ENCODE assay signal across 3 cellular contexts in the genomic region with DNA sequence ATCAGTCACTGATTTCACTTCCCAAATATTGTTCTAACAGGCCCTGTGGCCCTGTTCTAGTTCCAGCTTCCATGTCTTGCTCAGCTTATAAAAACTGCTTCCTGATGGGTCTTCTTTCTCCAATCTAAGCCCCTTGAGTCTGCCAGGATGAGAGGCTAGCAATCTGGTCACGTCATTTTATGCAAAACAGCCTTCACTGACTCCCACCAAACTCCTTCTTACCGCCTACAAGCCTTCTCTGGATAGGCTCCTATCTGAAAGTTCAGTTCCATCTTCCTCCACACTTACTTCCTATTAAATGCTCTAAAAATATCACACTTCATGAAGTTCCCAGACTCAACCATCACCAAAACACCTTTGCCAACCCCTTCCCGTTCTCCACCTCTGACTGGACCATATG.
A peak's percentile ranks its signal among the peaks of the same experiment; 100 is the strongest.
TF ChIP-seq lines count a peak whose summit lies in the region.

No MANE protein-coding gene starts in this region.

TF ChIP-seq in HepG2, 621 proteins besides CTCF, POLR2A, EP300 and RAD21 (continues in another document):
- TF ChIP-seq EHMT2 (IDR thresholded peaks at IDR 0.05; ENCODE audit: borderline replicate concordance, low read depth, low read length) (no peak), RARA (CRISPR knock-in tag; IDR thresholded peaks at IDR 0.05) (no peak), ZNF546 (CRISPR knock-in tag; conservative IDR thresholded peaks at IDR 0.05) (no peak), NFIB (CRISPR knock-in tag; IDR thresholded peaks at IDR 0.05; ENCODE audit: borderline replicate concordance) (no peak), MTA1 (CRISPR knock-in tag; IDR thresholded peaks at IDR 0.05; ENCODE audit: borderline replicate concordance) (no peak), ZSCAN21 (CRISPR knock-in tag; IDR thresholded peaks at IDR 0.05; ENCODE audit: borderline replicate concordance) (no peak), ZNF333 (CRISPR knock-in tag; IDR thresholded peaks at IDR 0.05; ENCODE audit: borderline replicate concordance) (no peak), ZNF484 (CRISPR knock-in tag; IDR thresholded peaks at IDR 0.05; ENCODE audit: borderline replicate concordance, low read depth) (no peak), ZBTB49 (CRISPR knock-in tag; IDR thresholded peaks at IDR 0.05; ENCODE audit: borderline replicate concordance) (no peak), ZBTB1 (CRISPR knock-in tag; IDR thresholded peaks at IDR 0.05; ENCODE audit: borderline replicate concordance) (no peak), POLR2AphosphoS5 (IDR thresholded peaks at IDR 0.05; ENCODE audit: low read depth, low read length) (peak; percentile 36; the same call in 1 of the 2 replicates)
- TF ChIP-seq, protein P1, sequence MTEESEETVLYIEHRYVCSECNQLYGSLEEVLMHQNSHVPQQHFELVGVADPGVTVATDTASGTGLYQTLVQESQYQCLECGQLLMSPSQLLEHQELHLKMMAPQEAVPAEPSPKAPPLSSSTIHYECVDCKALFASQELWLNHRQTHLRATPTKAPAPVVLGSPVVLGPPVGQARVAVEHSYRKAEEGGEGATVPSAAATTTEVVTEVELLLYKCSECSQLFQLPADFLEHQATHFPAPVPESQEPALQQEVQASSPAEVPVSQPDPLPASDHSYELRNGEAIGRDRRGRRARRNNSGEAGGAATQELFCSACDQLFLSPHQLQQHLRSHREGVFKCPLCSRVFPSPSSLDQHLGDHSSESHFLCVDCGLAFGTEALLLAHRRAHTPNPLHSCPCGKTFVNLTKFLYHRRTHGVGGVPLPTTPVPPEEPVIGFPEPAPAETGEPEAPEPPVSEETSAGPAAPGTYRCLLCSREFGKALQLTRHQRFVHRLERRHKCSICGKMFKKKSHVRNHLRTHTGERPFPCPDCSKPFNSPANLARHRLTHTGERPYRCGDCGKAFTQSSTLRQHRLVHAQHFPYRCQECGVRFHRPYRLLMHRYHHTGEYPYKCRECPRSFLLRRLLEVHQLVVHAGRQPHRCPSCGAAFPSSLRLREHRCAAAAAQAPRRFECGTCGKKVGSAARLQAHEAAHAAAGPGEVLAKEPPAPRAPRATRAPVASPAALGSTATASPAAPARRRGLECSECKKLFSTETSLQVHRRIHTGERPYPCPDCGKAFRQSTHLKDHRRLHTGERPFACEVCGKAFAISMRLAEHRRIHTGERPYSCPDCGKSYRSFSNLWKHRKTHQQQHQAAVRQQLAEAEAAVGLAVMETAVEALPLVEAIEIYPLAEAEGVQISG (CRISPR knock-in tag; IDR thresholded peaks at IDR 0.05), result no peak
- TF ChIP-seq, protein P2, sequence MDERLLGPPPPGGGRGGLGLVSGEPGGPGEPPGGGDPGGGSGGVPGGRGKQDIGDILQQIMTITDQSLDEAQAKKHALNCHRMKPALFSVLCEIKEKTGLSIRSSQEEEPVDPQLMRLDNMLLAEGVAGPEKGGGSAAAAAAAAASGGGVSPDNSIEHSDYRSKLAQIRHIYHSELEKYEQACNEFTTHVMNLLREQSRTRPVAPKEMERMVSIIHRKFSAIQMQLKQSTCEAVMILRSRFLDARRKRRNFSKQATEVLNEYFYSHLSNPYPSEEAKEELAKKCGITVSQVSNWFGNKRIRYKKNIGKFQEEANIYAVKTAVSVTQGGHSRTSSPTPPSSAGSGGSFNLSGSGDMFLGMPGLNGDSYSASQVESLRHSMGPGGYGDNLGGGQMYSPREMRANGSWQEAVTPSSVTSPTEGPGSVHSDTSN (CRISPR knock-in tag; IDR thresholded peaks at IDR 0.05), result no peak

TF ChIP-seq in endothelial cell of umbilical vein, 7 proteins besides CTCF, POLR2A, EP300 and RAD21:
- TF ChIP-seq FOS (IDR thresholded peaks at IDR 0.05; ENCODE audit: borderline replicate concordance, insufficient read depth, low read length) (no peak), POLR2AphosphoS5 (IDR thresholded peaks at IDR 0.05; ENCODE audit: insufficient read depth, low read depth, low read length) (no peak), MAX (IDR thresholded peaks at IDR 0.05; ENCODE audit: insufficient read depth, insufficient read length) (no peak), GATA2 (IDR thresholded peaks at IDR 0.05; ENCODE audit: insufficient read depth, insufficient read length, low read depth, low read length) (no peak), JUN (IDR thresholded peaks at IDR 0.05; ENCODE audit: borderline replicate concordance, insufficient read depth, insufficient read length, low read depth) (no peak), EZH2 (IDR thresholded peaks at IDR 0.05; ENCODE audit: borderline replicate concordance, low read depth, low read length, severe bottlenecking) (no peak), MYC (IDR thresholded peaks at IDR 0.05; ENCODE audit: low read depth, low read length) (no peak)
TF ChIP-seq in endothelial cell of umbilical vein: peak in this region for 0.

TF ChIP-seq in GM12891, 5 proteins besides CTCF, POLR2A, EP300 and RAD21:
- TF ChIP-seq PAX5 (IDR thresholded peaks at IDR 0.05; ENCODE audit: insufficient read depth, low read length, severe bottlenecking) (no peak), POU2F2 (IDR thresholded peaks at IDR 0.05; ENCODE audit: low read depth, low read length) (no peak), TAF1 (IDR thresholded peaks at IDR 0.05; ENCODE audit: low read depth, low read length) (no peak), POLR2AphosphoS5 (IDR thresholded peaks at IDR 0.05; ENCODE audit: low read depth, low read length) (no peak), SPI1 (IDR thresholded peaks at IDR 0.05; ENCODE audit: low read depth, low read length) (no peak)
TF ChIP-seq in GM12891: peak in this region for 0.
